8 cellular contexts compared by ENCODE assay signal in genomic region chr19:4474504-4475136, GRCh38.
DNase-seq lines count a peak whose midpoint lies in the region; ATAC-seq lines count a peak whose summit lies in the region.

No MANE protein-coding gene starts in this region.

- ATAC-seq in GM19463 (IDR thresholded peaks at IDR 0.05; ENCODE audit: unreplicated experiment) = no peak

- peaks cover 9% of the 10 kb centered on the region for H3K36me3 Mint-ChIP-seq in activated naive CD4-positive, alpha-beta T cell treated with anti-CD3 and anti-CD28 coated beads, Interleukin-2, amount 10 ng/mL, durations not matched to agents 7 days and 5 days

- H3K9me3 Mint-ChIP-seq in activated naive CD4-positive, alpha-beta T cell treated with anti-CD3 and anti-CD28 coated beads, Interleukin-2, amount 10 ng/mL, durations not matched to agents 7 days and 5 days = no peaks in the 10 kb centered on the region

- CTCF ChIA-PET in activated naive CD4-positive, alpha-beta T cell treated with anti-CD3 and anti-CD28 coated beads, Interleukin-2, amount 10 ng/mL, durations not matched to agents 7 days and 5 days (lab: Charles Lee) = no interaction called here

- no peaks in the 10 kb centered on the region for H3K27me3 Mint-ChIP-seq in activated naive CD4-positive, alpha-beta T cell treated with anti-CD3 and anti-CD28 coated beads, Interleukin-2, amount 10 ng/mL, durations not matched to agents 7 days and 5 days

- peak overlapping the region; percentile 56 for H3K27ac Mint-ChIP-seq in activated naive CD4-positive, alpha-beta T cell treated with anti-CD3 and anti-CD28 coated beads, Interleukin-2, amount 10 ng/mL, durations not matched to agents 7 days and 5 days

- H3K4me1 Mint-ChIP-seq in activated naive CD4-positive, alpha-beta T cell treated with anti-CD3 and anti-CD28 coated beads, Interleukin-2, amount 10 ng/mL, durations not matched to agents 7 days and 5 days = peaks cover 20% of the 10 kb centered on the region

- peak overlapping the region; percentile 40 for H3K27ac ChIP-seq in angular gyrus (ENCODE audit: low read depth, low read length)
- H3K27ac ChIP-seq in iPS-18a (ENCODE audit: low read length) = peak overlapping the region; percentile 55

- H3K4me3 Mint-ChIP-seq in activated naive CD4-positive, alpha-beta T cell treated with anti-CD3 and anti-CD28 coated beads, Interleukin-2, amount 10 ng/mL, durations not matched to agents 7 days and 5 days = peak overlapping the region; percentile 74

- H3K36me3 ChIP-seq in iPS-18a (ENCODE audit: control insufficient read depth, low read depth, low read length) = peaks cover 12% of the 10 kb centered on the region

- H3K9ac ChIP-seq in iPS-18a (ENCODE audit: low read length) = peak overlapping the region; percentile 51

- H3K27me3 ChIP-seq in iPS-18a (ENCODE audit: control insufficient read depth, insufficient read depth, low read length) = no peaks in the 10 kb centered on the region

- DNase-seq in activated naive CD4-positive, alpha-beta T cell treated with anti-CD3 and anti-CD28 coated beads, Interleukin-2, amount 10 ng/mL, durations not matched to agents 7 days and 5 days = peak; percentile 49
- no peak for DNase-seq in activated naive CD4-positive, alpha-beta T cell treated with Interleukin-2 at 50 U/mL for 16 hours
- DNase-seq in NCI-H2196 (lab: John Stamatoyannopoulos, UW; ENCODE audit: unreplicated experiment) (peak; percentile 78), stromal cell of bone marrow (ENCODE audit: low read depth) (peak; percentile 31), NK-92 (lab: John Stamatoyannopoulos, UW; ENCODE audit: unreplicated experiment) (no peak)

- H3K4me1 ChIP-seq in iPS-18a (ENCODE audit: control insufficient read depth, low read depth, low read length) = peaks cover 8% of the 10 kb centered on the region

- H3K4me3 ChIP-seq in iPS-18a (ENCODE audit: low read length) = peak overlapping the region; percentile 74

- H3K9me3 ChIP-seq in iPS-18a (ENCODE audit: control insufficient read depth, low read depth, low read length) = no peaks in the 10 kb centered on the region

Comparison
In these comparisons a context has a peak if more than half of its experiments do, and no peak if none do; other contexts are left out.
1. DNase-seq: peak in activated naive CD4-positive, alpha-beta T cell treated with anti-CD3 and anti-CD28 coated beads, Interleukin-2, amount 10 ng/mL, durations not matched to agents 7 days and 5 days (single experiment), NCI-H2196 (single experiment) and stromal cell of bone marrow (single experiment); none in activated naive CD4-positive, alpha-beta T cell treated with Interleukin-2 at 50 U/mL for 16 hours (single experiment) and NK-92 (single experiment).